In genomic region chr9:92964981-92965758, GRCh38 we compare ENCODE assay signal across 9 cellular contexts. TPM values are rescaled to one million over a fixed set of nuclear protein-coding genes. Genes with fewer than 3 reads are reported as not detected.
DNase-seq lines count a peak whose midpoint lies in the region; ATAC-seq and TF ChIP-seq lines count a peak whose summit lies in the region.
"Had no signal": no experiment of that assay in that cellular context is flagged by ENCODE, and none has a peak within 500 bp of the region (broad histone marks: within the 10 kb centered on the region; RNA-seq: fewer than 3 reads in every experiment).

No MANE protein-coding gene starts in this region.

- intact Hi-C loops in sciatic nerve (cut with DNase I): no loop called here

- TF ChIP-seq CTCF in coronary artery (IDR thresholded peaks at IDR 0.05): no peak

- H3K27ac ChIP-seq in coronary artery: peak overlapping the region in 1 of 2 donors; percentile 70

- peak; percentile 55 for DNase-seq in NAMALWA (ENCODE audit: low spot score)
- no peak for DNase-seq in coronary artery (ENCODE audit: low spot score)
- DNase-seq in sciatic nerve (ENCODE audit: low spot score): no peak
- DNase-seq in DMS53 (lab: John Stamatoyannopoulos, UW): no peak
- no peak for DNase-seq in OCI-M2 (lab: John Stamatoyannopoulos, UW; ENCODE audit: unreplicated experiment)
- DNase-seq: foreskin fibroblast had no signal

- H3K4me3 ChIP-seq in coronary artery: peak overlapping the region; percentile 61

- peak; percentile 31 for ATAC-seq in GM18511 (IDR thresholded peaks at IDR 0.05; ENCODE audit: unreplicated experiment)
- ATAC-seq in sciatic nerve: peak; percentile 42
- ATAC-seq in GM19455 (IDR thresholded peaks at IDR 0.05; ENCODE audit: unreplicated experiment): no peak
- ATAC-seq in HG02763 (IDR thresholded peaks at IDR 0.05; ENCODE audit: unreplicated experiment): no peak

RNA-seq across cellular contexts. Expression of gene FGD3, which starts 17.8 kb away (rescaled TPM):
- total RNA-seq in sciatic nerve: 11.1 TPM

Comparison
In these comparisons a context has a peak if more than half of its experiments do, and no peak if none do; other contexts are left out.
1. ATAC-seq: peak in GM18511 (single experiment) and sciatic nerve (single experiment); none in GM19455 (single experiment) and HG02763 (single experiment).